In the genomic region with DNA sequence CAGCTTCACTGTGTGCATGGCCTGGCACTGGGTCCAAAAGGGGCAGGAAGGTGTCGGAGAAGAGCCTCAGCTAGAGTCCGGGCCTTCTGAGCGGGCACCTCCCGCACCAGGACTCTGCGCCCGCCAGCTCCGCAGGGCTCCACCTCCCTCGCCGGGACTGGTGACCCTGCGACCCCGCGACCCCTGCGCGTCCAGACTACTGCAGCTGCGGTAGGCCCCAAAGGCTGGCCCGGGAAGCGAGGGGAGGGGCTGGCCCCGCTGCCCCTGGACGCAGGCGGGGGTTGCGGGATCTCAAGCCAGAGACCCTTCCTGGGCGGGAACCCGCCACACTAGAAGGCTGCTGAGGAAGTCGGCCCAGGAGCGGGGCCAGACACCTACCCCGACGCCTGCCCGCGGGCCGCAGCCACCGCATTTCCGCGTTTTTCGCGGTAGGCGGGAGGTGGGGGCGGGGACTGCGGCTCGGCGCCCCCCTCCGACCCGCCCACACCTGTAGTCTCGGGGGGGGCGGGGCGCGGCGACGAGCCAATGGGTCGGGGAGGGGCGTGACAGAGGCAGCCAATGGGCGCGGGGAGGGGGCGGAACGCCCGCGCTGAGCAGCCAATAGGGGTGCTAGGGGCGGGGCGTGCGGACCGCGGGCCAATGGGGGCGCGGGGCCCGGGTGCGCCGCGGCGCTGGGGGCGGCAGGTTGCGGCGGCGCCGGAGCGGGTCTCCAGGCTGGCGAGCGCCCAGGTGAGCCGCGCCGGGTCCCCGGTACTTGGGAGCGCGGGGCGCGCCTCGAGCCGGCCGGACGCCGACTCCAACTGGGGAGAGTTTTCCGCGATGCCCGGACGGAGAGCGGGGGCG, we compare ENCODE assay signal across 8 cellular contexts. TPM values are rescaled to one million over a fixed set of nuclear protein-coding genes. Genes with fewer than 3 reads are reported as not detected.
DNase-seq lines count a peak whose midpoint lies in the region; ATAC-seq and TF ChIP-seq lines count a peak whose summit lies in the region.

A gene with protein sequence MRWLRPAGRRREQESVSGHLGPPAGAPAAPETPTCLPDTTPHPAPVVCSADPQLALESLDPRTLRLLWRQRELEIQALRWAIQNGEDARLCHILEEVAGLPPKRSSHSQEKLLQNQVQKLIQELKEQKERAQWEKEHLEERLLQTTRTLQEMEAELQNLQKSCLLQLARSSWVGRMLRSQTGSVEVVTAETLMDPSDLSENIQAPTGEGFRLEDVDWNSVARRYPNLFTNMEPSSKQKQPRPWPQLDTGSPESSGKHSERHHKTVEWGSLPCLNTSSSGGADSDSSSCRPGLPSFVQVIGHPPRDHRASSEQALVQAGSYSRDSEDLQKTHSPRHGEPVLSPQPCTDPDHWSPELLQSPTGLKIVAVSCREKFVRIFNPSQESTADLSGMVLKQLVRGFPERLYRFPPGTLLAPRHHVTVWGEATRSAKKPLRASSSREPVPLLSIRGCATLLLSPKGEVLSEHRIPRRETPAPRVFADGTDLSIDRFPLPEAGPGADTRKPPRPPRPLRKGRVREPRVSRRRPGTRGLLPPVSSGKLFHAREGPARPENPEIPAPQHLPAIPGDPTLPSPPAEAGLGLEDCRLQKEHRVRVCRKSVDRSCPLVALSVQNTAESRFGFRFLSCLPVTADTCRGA (minus strand): TSS at position 434 of the 843 bp plus-strand sequence. CDS start 22 bp downstream, at position 412.
A gene with protein sequence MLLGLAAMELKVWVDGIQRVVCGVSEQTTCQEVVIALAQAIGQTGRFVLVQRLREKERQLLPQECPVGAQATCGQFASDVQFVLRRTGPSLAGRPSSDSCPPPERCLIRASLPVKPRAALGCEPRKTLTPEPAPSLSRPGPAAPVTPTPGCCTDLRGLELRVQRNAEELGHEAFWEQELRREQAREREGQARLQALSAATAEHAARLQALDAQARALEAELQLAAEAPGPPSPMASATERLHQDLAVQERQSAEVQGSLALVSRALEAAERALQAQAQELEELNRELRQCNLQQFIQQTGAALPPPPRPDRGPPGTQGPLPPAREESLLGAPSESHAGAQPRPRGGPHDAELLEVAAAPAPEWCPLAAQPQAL (plus strand): TSS at position 666 of the 843 bp plus-strand sequence. CDS start 799 bp downstream, outside the sequence.

- POLR2A ChIA-PET in CD4-positive, alpha-beta T cell (lab: Charles Lee): interaction anchor here (0.8 to 2.2 kb wide), 10 partner anchors 8 to 186 kb away, joined by 3 to 21 read pairs (median 4); a partner anchor contains a TSS

- H3K9me3 Mint-ChIP-seq in CD4-positive, alpha-beta T cell: no peaks in the 10 kb centered on the region
- no peaks in the 10 kb centered on the region for H3K9me3 Mint-ChIP-seq in endodermal cell
- no peaks in the 10 kb centered on the region for H3K9me3 Mint-ChIP-seq in mesothelial cell of epicardium

- CTCF ChIA-PET in CD4-positive, alpha-beta T cell (lab: Charles Lee): interaction anchor here (0.7 to 1.6 kb wide), 3 partner anchors 8 to 136 kb away, joined by 3 read pairs; no protein-coding TSS in a partner anchor

- peaks cover 13% of the 10 kb centered on the region for H3K4me1 Mint-ChIP-seq in CD4-positive, alpha-beta T cell (ENCODE audit: low read depth)
- peaks cover 6% of the 10 kb centered on the region for H3K4me1 Mint-ChIP-seq in endodermal cell
- H3K4me1 Mint-ChIP-seq in mesothelial cell of epicardium: peaks cover 25% of the 10 kb centered on the region

- peak; percentile 93 to 98 (median 96) for DNase-seq in CD4-positive, alpha-beta T cell
- DNase-seq in HK-2 (ENCODE audit: unreplicated experiment): peak; percentile 91
- DNase-seq in NK-92 (lab: John Stamatoyannopoulos, UW; ENCODE audit: unreplicated experiment): peak; percentile 58
- DNase-seq in activated CD8-positive, alpha-beta memory T cell treated with anti-CD3 and anti-CD28 coated beads for 48 hours (ENCODE audit: low read depth in 2 of 3, low spot score in 2 of 3): peak; percentile 85 to 93 (median 93)
- DNase-seq in endodermal cell: peak; percentile 97
- DNase-seq in mesothelial cell of epicardium (ENCODE audit: low spot score in 2 of 2, unreplicated experiment in 2 of 2): peak; percentile 95 to 97
- peak; percentile 93 for DNase-seq in stimulated activated CD8-positive, alpha-beta memory T cell treated with anti-CD3 and anti-CD28 coated beads, Interleukin-15, amount 100 ng/mL, for 24 hours (ENCODE audit: low read depth)

- no peaks in the 10 kb centered on the region for H3K27me3 Mint-ChIP-seq in CD4-positive, alpha-beta T cell
- H3K27me3 Mint-ChIP-seq in endodermal cell (ENCODE audit: insufficient read depth) (peaks cover 29% of the 10 kb centered on the region), mesothelial cell of epicardium (ENCODE audit: low read depth) (peaks cover 35% of the 10 kb centered on the region)

- H3K4me1 ChIP-seq in endodermal cell (ENCODE audit: control insufficient read depth, insufficient read depth, low read length): peaks cover 9% of the 10 kb centered on the region

- peak within 1 kb of the TSS; percentile 82 for H3K4me3 ChIP-seq in endodermal cell (ENCODE audit: low read length)

- H3K36me3 ChIP-seq in endodermal cell (ENCODE audit: control insufficient read depth, insufficient read depth, low read length): peaks cover 8% of the 10 kb centered on the region

- ATAC-seq in CD4-positive, alpha-beta T cell (ENCODE audit: poor library complexity): peak; percentile 92
- ATAC-seq in GM19452 (IDR thresholded peaks at IDR 0.05; ENCODE audit: unreplicated experiment): peak; percentile 76

- 2 to 5% methylated on average over 26 to 95 of the region's 95 CpGs for WGBS in endodermal cell (ENCODE audit: insufficient coverage in 1 of 2, insufficient read length in 1 of 2), 2 experiments

- intact Hi-C loops in CD4-positive, alpha-beta T cell (cut with DNase I, micrococcal nuclease): loop anchor here (1.0 to 10.0 kb wide), 4 partner anchors 8 to 134 kb away; a partner anchor contains a TSS

- no peaks in the 10 kb centered on the region for H3K27me3 ChIP-seq in CD4-positive, alpha-beta T cell (ENCODE audit: control insufficient read depth, insufficient read depth, low read length)
- H3K27me3 ChIP-seq in endodermal cell (ENCODE audit: control insufficient read depth, insufficient read depth, low read length, poor library complexity, severe bottlenecking): peaks cover 28% of the 10 kb centered on the region

- no peaks in the 10 kb centered on the region for H3K9me3 ChIP-seq in CD4-positive, alpha-beta T cell (ENCODE audit: control insufficient read depth, low read length)
- H3K9me3 ChIP-seq in endodermal cell (ENCODE audit: control insufficient read depth, low read length): no peaks in the 10 kb centered on the region

- H3K27ac ChIP-seq in CD4-positive, alpha-beta T cell (ENCODE audit: low read depth, low read length): peak within 1 kb of the TSS; percentile 78
- no peak within 1 kb of the TSS for H3K27ac ChIP-seq in endodermal cell (ENCODE audit: low read depth, low read length)

- peaks cover 9% of the 10 kb centered on the region for H3K36me3 Mint-ChIP-seq in CD4-positive, alpha-beta T cell (ENCODE audit: low read depth)
- H3K36me3 Mint-ChIP-seq in endodermal cell (ENCODE audit: low read depth) (peaks cover 16% of the 10 kb centered on the region), mesothelial cell of epicardium (no peaks in the 10 kb centered on the region)

- no peak for TF ChIP-seq CTCF in CD4-positive, alpha-beta T cell (IDR thresholded peaks at IDR 0.05)
- no peak for TF ChIP-seq CTCF in endodermal cell (conservative IDR thresholded peaks at IDR 0.05)
- no peak for TF ChIP-seq CTCF in mesothelial cell of epicardium (IDR thresholded peaks at IDR 0.05; ENCODE audit: unreplicated experiment)

- H3K27ac Mint-ChIP-seq in CD4-positive, alpha-beta T cell: peak within 1 kb of the TSS; percentile 88
- peak within 1 kb of the TSS; percentile 78 for H3K27ac Mint-ChIP-seq in endodermal cell
- H3K27ac Mint-ChIP-seq in mesothelial cell of epicardium: peak within 1 kb of the TSS; percentile 91

- peak within 1 kb of the TSS; percentile 64 for H3K9ac ChIP-seq in endodermal cell (ENCODE audit: extremely low read depth, low read length, poor library complexity, severe bottlenecking)

- H3K4me3 Mint-ChIP-seq in CD4-positive, alpha-beta T cell: peak within 1 kb of the TSS; percentile 93
- peak within 1 kb of the TSS; percentile 77 for H3K4me3 Mint-ChIP-seq in endodermal cell
- peak within 1 kb of the TSS; percentile 85 for H3K4me3 Mint-ChIP-seq in mesothelial cell of epicardium

RNA-seq across cellular contexts. Expression of the first gene that starts in this region (rescaled TPM):
- 10 to 100 TPM in 1 of 2 experiments, 1 to 10 TPM in 1; 8.2 to 10.3 TPM for total RNA-seq in CD4-positive, alpha-beta T cell
- 10 to 100 TPM in 1 of 2 donors, 1 to 10 TPM in 1; 8.5 to 13.3 TPM for total RNA-seq in endodermal cell
- 1.8 TPM for polyA plus RNA-seq in endodermal cell (2013, experiment 1 of 2)
- polyA plus RNA-seq in endodermal cell (2013, experiment 2 of 2): 1.8 TPM
- total RNA-seq in mesothelial cell of epicardium: 16.5 to 17.4 TPM (median 16.6 TPM) in 3 replicates

RNA-seq across cellular contexts. Expression of the second gene that starts in this region (rescaled TPM):
- 10 to 100 TPM; 14.1 to 15.7 TPM for total RNA-seq in CD4-positive, alpha-beta T cell
- total RNA-seq in endodermal cell (10 to 100 TPM; 34.2 to 36.3 TPM), mesothelial cell of epicardium (29.3 to 32.3 TPM (median 32.1 TPM) in 3 replicates)
- 11.3 TPM for polyA plus RNA-seq in endodermal cell (2013, experiment 1 of 2)
- 14.6 TPM for polyA plus RNA-seq in endodermal cell (2013, experiment 2 of 2)
